ENCODE assay signal across 8 cellular contexts in genomic region chr3:104291437-104291851, GRCh38.
DNase-seq lines count a peak whose midpoint lies in the region; ATAC-seq and TF ChIP-seq lines count a peak whose summit lies in the region.

No MANE protein-coding gene starts in this region.

- H3K4me2 ChIP-seq in OCI-LY3 (ENCODE audit: low read length): peak overlapping the region; percentile 95

- peaks cover 7% of the 10 kb centered on the region; the same call in 1 of the 2 replicates for H3K9me3 ChIP-seq in OCI-LY3 (ENCODE audit: insufficient read depth, low read length)
- peaks cover 0 to 11% (median 0%) of the 10 kb centered on the region in 3 donors for H3K9me3 ChIP-seq in gastroesophageal sphincter

- BruUV-seq in Calu3 (replicated peaks; lab: Mats Ljungman, UMichigan): no TSS peak

- WGBS in gastroesophageal sphincter (ENCODE audit: low coverage in 1 of 2), 2 donors: 34 to 48% methylated on average over 2 to 3 of the region's 3 CpGs

- no peaks in the 10 kb centered on the region for H3K27me3 ChIP-seq in OCI-LY3 (ENCODE audit: low read depth, low read length)
- H3K27me3 ChIP-seq in gastroesophageal sphincter: no peaks in the 10 kb centered on the region

- H3K4me3 Mint-ChIP-seq in Calu3 (ENCODE audit: low read depth, unreplicated experiment): peak overlapping the region; percentile 29

- no peaks in the 10 kb centered on the region for H3K27me3 Mint-ChIP-seq in Calu3 (ENCODE audit: unreplicated experiment)

- H3K9me3 Mint-ChIP-seq in Calu3 (ENCODE audit: low read depth, unreplicated experiment): no peaks in the 10 kb centered on the region

- no peaks in the 10 kb centered on the region for H3K36me3 Mint-ChIP-seq in Calu3 (ENCODE audit: insufficient read depth, unreplicated experiment)

- no peaks in the 10 kb centered on the region for H3K36me3 ChIP-seq in OCI-LY3 (replicated peaks; ENCODE audit: low read depth, low read length)
- H3K36me3 ChIP-seq in gastroesophageal sphincter: no peaks in the 10 kb centered on the region

- no peak for TF ChIP-seq EP300 in gastroesophageal sphincter (IDR thresholded peaks at IDR 0.05)

- H3K4me3 ChIP-seq in OCI-LY3 (ENCODE audit: low read length) (peak overlapping the region; percentile 74), gastroesophageal sphincter (peak overlapping the region; percentile 6 to 7)

- peak overlapping the region; percentile 91 for H2AFZ ChIP-seq in OCI-LY3 (ENCODE audit: low read depth, low read length)

- DNase-seq in Calu3 (no peak), SIG-M5 (lab: John Stamatoyannopoulos, UW) (no peak), NCI-H1694 treated with DMSO at 0.1 percent for 48 hours (lab: John Stamatoyannopoulos, UW) (no peak), NCI-H1436 treated with DMSO at 0.1 percent for 48 hours (lab: John Stamatoyannopoulos, UW) (no peak)

- H3K27ac Mint-ChIP-seq in Calu3 (ENCODE audit: unreplicated experiment): no peak overlapping the region

- H3K9ac ChIP-seq in OCI-LY3 (ENCODE audit: low read length): peak overlapping the region; percentile 56

- TF ChIP-seq CTCF in Calu3 (IDR thresholded peaks at IDR 0.05; ENCODE audit: unreplicated experiment): no peak
- TF ChIP-seq CTCF in OCI-LY3 (IDR thresholded peaks at IDR 0.05; ENCODE audit: low read depth, low read length): no peak
- TF ChIP-seq CTCF in gastroesophageal sphincter (IDR thresholded peaks at IDR 0.05): no peak

- H3K27ac ChIP-seq in OCI-LY3 (ENCODE audit: low read length) (no peak overlapping the region), gastroesophageal sphincter (no peak overlapping the region)

- TF ChIP-seq POLR2A in gastroesophageal sphincter (IDR thresholded peaks at IDR 0.05): no peak

- H3K79me2 ChIP-seq in OCI-LY3 (ENCODE audit: low read length): no peaks in the 10 kb centered on the region

- H3K4me1 Mint-ChIP-seq in Calu3 (ENCODE audit: low read depth, unreplicated experiment): peaks cover 9% of the 10 kb centered on the region

- H3K4me1 ChIP-seq in OCI-LY3 (ENCODE audit: low read length) (peaks cover 12% of the 10 kb centered on the region), gastroesophageal sphincter (peaks cover 0 to 6% (median 0%) of the 10 kb centered on the region in 3 donors)

- CTCF ChIA-PET in Calu3 (lab: Charles Lee): no interaction called here

- intact Hi-C loops in Calu3 (cut with micrococcal nuclease; ENCODE audit: unreplicated experiment): no loop called here

- ATAC-seq in GM21526 (IDR thresholded peaks at IDR 0.05; ENCODE audit: low FRiP score, unreplicated experiment): peak; percentile 59
- no peak for ATAC-seq in gastroesophageal sphincter
- ATAC-seq in HG02840 (IDR thresholded peaks at IDR 0.05; ENCODE audit: low FRiP score, unreplicated experiment): no peak

- no peaks in the 10 kb centered on the region for H4K20me1 ChIP-seq in OCI-LY3 (ENCODE audit: insufficient read depth, low read length)
